Comparison of ENCODE assay signal across 1 cellular context in genomic region chr1:184028854-184029623, GRCh38.
TF ChIP-seq lines count a peak whose summit lies in the region.

No MANE protein-coding gene starts in this region.

TF ChIP-seq in K562, 482 proteins besides CTCF, POLR2A, EP300 and RAD21 (continued from another document):
- TF ChIP-seq ZNF12 (CRISPR knock-in tag; IDR thresholded peaks at IDR 0.05) (no peak), SREBF2 (CRISPR knock-in tag; IDR thresholded peaks at IDR 0.05) (no peak), ZNF311 (CRISPR knock-in tag; IDR thresholded peaks at IDR 0.05) (peak; percentile 68), ZNF395 (CRISPR knock-in tag; IDR thresholded peaks at IDR 0.05) (peak; percentile 75; the same call in 1 of the 2 replicates), MECOM (CRISPR knock-in tag; IDR thresholded peaks at IDR 0.05) (0 out of 2 replicates have a peak, but pooled peaks have one; percentile 28), ELF2 (CRISPR knock-in tag; IDR thresholded peaks at IDR 0.05) (no peak), HBP1 (CRISPR knock-in tag; IDR thresholded peaks at IDR 0.05) (no peak), HOMEZ (CRISPR knock-in tag; IDR thresholded peaks at IDR 0.05) (no peak), HDAC2 (IDR thresholded peaks at IDR 0.05) (no peak), ZNF408 (CRISPR knock-in tag; IDR thresholded peaks at IDR 0.05; ENCODE audit: low read depth) (no peak), ZKSCAN1 (IDR thresholded peaks at IDR 0.05; ENCODE audit: low read depth, low read length) (0 out of 2 replicates have a peak, but pooled peaks have one; percentile 16), CBX3 (IDR thresholded peaks at IDR 0.05; ENCODE audit: borderline replicate concordance in 1 of 2, low read length in 2 of 2) (0 out of 3 replicates have a peak, but pooled peaks of 1 of the 2 experiments have one; percentile 52), MCM3 (IDR thresholded peaks at IDR 0.05) (no peak), CREB1 (IDR thresholded peaks at IDR 0.05) (no peak), CREB1 (CRISPR knock-in tag; IDR thresholded peaks at IDR 0.05) (no peak), ZBTB34 (CRISPR knock-in tag; IDR thresholded peaks at IDR 0.05) (no peak), GATA2 (CRISPR knock-in tag; IDR thresholded peaks at IDR 0.05) (no peak), ETV6 (IDR thresholded peaks at IDR 0.05; ENCODE audit: borderline replicate concordance in 1 of 2, low read depth in 2 of 2, low read length in 1 of 2) (no peak), ETV6 (CRISPR knock-in tag; IDR thresholded peaks at IDR 0.05; ENCODE audit: borderline replicate concordance) (no peak), AFF1 (IDR thresholded peaks at IDR 0.05; ENCODE audit: low read depth in 1 of 2, partially characterized antibody in 2 of 2) (peak in 1 of 2 experiments; percentile 11), RCOR1 (IDR thresholded peaks at IDR 0.05; ENCODE audit: borderline replicate concordance in 1 of 2, low read depth in 2 of 2, low read length in 2 of 2) (peak in 1 of 2 experiments; percentile 37; a peak in 1 of 4 replicates), CXXC5 (CRISPR knock-in tag; IDR thresholded peaks at IDR 0.05) (peak; percentile 63; the same call in 1 of the 2 replicates), ILF3 (IDR thresholded peaks at IDR 0.05; ENCODE audit: borderline replicate concordance) (no peak), POLR2AphosphoS5 (IDR thresholded peaks at IDR 0.05; ENCODE audit: control insufficient read depth, insufficient read depth, low read depth, low read length) (peak; percentile 34; the same call in 1 of the 2 replicates), TFE3 (CRISPR knock-in tag; IDR thresholded peaks at IDR 0.05) (no peak), ZBTB17 (CRISPR knock-in tag; IDR thresholded peaks at IDR 0.05) (peak; percentile 81), ASH1L (IDR thresholded peaks at IDR 0.05; ENCODE audit: borderline replicate concordance, low read depth, partially characterized antibody) (no peak), FOXM1 (IDR thresholded peaks at IDR 0.05; ENCODE audit: low read depth) (no peak), FOXM1 (CRISPR knock-in tag; IDR thresholded peaks at IDR 0.05; ENCODE audit: low read depth) (no peak), DIDO1 (tag; IDR thresholded peaks at IDR 0.05; ENCODE audit: low read depth) (no peak), DMBX1 (CRISPR knock-in tag; IDR thresholded peaks at IDR 0.05; ENCODE audit: borderline replicate concordance) (peak; percentile 90; the same call in 1 of the 2 replicates), GTF3C2 (IDR thresholded peaks at IDR 0.05; ENCODE audit: borderline replicate concordance, extremely low read depth, insufficient read length) (no peak), ILK (tag; IDR thresholded peaks at IDR 0.05; ENCODE audit: borderline replicate concordance, low read depth) (peak; percentile 54; the same call in 1 of the 2 replicates), MAFF (IDR thresholded peaks at IDR 0.05; ENCODE audit: low read length) (no peak), ZBTB11 (CRISPR knock-in tag; IDR thresholded peaks at IDR 0.05) (0 out of 6 replicates have a peak, but pooled peaks of 1 of the 3 experiments have one; percentile 13), JUND (IDR thresholded peaks at IDR 0.05; ENCODE audit: borderline replicate concordance, low read depth, low read length) (no peak), JUND (tag; IDR thresholded peaks at IDR 0.05; ENCODE audit: borderline replicate concordance, low read depth, low read length) (peak; percentile 35; the same call in 1 of the 3 replicates), ZNF583 (CRISPR knock-in tag; IDR thresholded peaks at IDR 0.05) (0 out of 2 replicates have a peak, but pooled peaks have one; percentile 44), NR4A1 (CRISPR knock-in tag; IDR thresholded peaks at IDR 0.05) (no peak), NR4A1 (tag; IDR thresholded peaks at IDR 0.05) (0 out of 2 replicates have a peak, but pooled peaks have one; percentile 15)
